12 cellular contexts compared by ENCODE assay signal in genomic region chr13:21595546-21595822, GRCh38. TPM values are rescaled to one million over a fixed set of nuclear protein-coding genes. Genes with fewer than 3 reads are reported as not detected.
A peak's percentile ranks its signal among the peaks of the same experiment; 100 is the strongest.
DNase-seq lines count a peak whose midpoint lies in the region; ATAC-seq and TF ChIP-seq lines count a peak whose summit lies in the region.
"Had no signal": no experiment of that assay in that cellular context is flagged by ENCODE, and none has a peak within 500 bp of the region (broad histone marks: within the 10 kb centered on the region; RNA-seq: fewer than 3 reads in every experiment).

No MANE protein-coding gene starts in this region.

- H3K4me1 Mint-ChIP-seq in naive B cell (peaks cover 67 to 80% (median 76%) of the 10 kb centered on the region in 3 donors), HFFc6 (ENCODE audit: low read depth) (peaks cover 38% of the 10 kb centered on the region)

- TF ChIP-seq CTCF in HFFc6 (IDR thresholded peaks at IDR 0.05) = no peak

- H3K4me3 Mint-ChIP-seq in naive B cell (peak overlapping the region in 3 of 8 donors; percentile 30 to 73 (median 33)), HFFc6 (no peak overlapping the region)
- H3K4me3 Mint-ChIP-seq: brain had no signal

- H3K36me3 Mint-ChIP-seq in naive B cell (peaks cover 6 to 12% of the 10 kb centered on the region in 2 donors), HFFc6 (ENCODE audit: low read depth) (peaks cover 31% of the 10 kb centered on the region)

- peaks cover 0 to 16% (median 7%) of the 10 kb centered on the region in 7 donors for H3K9me3 Mint-ChIP-seq in naive B cell
- H3K9me3 Mint-ChIP-seq in HFFc6 = peaks cover 17% of the 10 kb centered on the region

- ATAC-seq in GM19035 (IDR thresholded peaks at IDR 0.05; ENCODE audit: unreplicated experiment) = peak; percentile 69
- peak; percentile 56 for ATAC-seq in HG02623 (IDR thresholded peaks at IDR 0.05; ENCODE audit: unreplicated experiment)
- peak; percentile 47 for ATAC-seq in HG03565 (IDR thresholded peaks at IDR 0.05; ENCODE audit: unreplicated experiment)
- no peak for ATAC-seq in naive B cell (ENCODE audit: low read depth in 2 of 2)

- H3K27me3 Mint-ChIP-seq in naive B cell = no peaks in the 10 kb centered on the region
- H3K27me3 Mint-ChIP-seq in HFFc6 (ENCODE audit: insufficient read depth) = peaks cover 2% of the 10 kb centered on the region; the same call in 1 of the 2 replicates
- H3K27me3 Mint-ChIP-seq: brain had no signal

- DNase-seq in naive B cell (no peak), LoVo (ENCODE audit: low spot score) (no peak), HFFc6 (no peak)
- no peak for DNase-seq in stimulated activated CD4-positive, alpha-beta T cell treated with anti-CD3 and anti-CD28 coated beads, Interleukin-2, amount 100 ng/mL, for 24 hours
- DNase-seq: DMS79, left cardiac atrium, NCI-H345, psoas muscle had no signal

- H3K27ac Mint-ChIP-seq in naive B cell (peak overlapping the region in 4 of 6 donors; percentile 45 to 78 (median 58)), HFFc6 (no peak overlapping the region)

RNA-seq across cellular contexts. Expression of gene MICU2, which starts 8.5 kb away (rescaled TPM):
- polyA plus RNA-seq in naive B cell (ENCODE audit: low read depth in 6 of 6) = 10 to 100 TPM; 36.0 to 51.4 (median 40.0) TPM
- total RNA-seq in HFFc6 (2021; fragmentation: NEBNext Ultra II Directional; extraction: Animal tissue kit (Norgen Biotek cat#: 25700)) = 10 to 100 TPM; 31.3 to 37.1 (median 33.9) TPM

Comparison
In these comparisons a context has a peak if more than half of its experiments do, and no peak if none do; other contexts are left out.
1. ATAC-seq: peak in GM19035 (single experiment), HG02623 (single experiment) and HG03565 (single experiment); none in naive B cell (0 of 2).